In genomic region chr10:80596391-80597257, GRCh38 we compare ENCODE assay signal across 8 cellular contexts. TPM values are rescaled to one million over a fixed set of nuclear protein-coding genes. Genes with fewer than 3 reads are reported as not detected.
DNase-seq lines count a peak whose midpoint lies in the region; ATAC-seq, FAIRE-seq and TF ChIP-seq lines count a peak whose summit lies in the region.

No MANE protein-coding gene starts in this region.

- intact Hi-C loops in left ventricle myocardium superior (cut with micrococcal nuclease): loop anchor here (5.0 kb wide), 1 partner anchor 154 kb away; no protein-coding TSS in a partner anchor

- no peaks in the 10 kb centered on the region for H3K4me1 Mint-ChIP-seq in activated T-cell treated with anti-CD3 and anti-CD28 coated beads, Interleukin-2, amount 50 U/mL, for 4 hours (ENCODE audit: low read depth)

- DNase-seq in H54 (ENCODE audit: insufficient read length, low spot score): peak; percentile 62
- peak; percentile 55 for DNase-seq in NCI-H460 (ENCODE audit: extremely low read depth, low read depth)
- no peak for DNase-seq in activated T-cell treated with anti-CD3 and anti-CD28 coated beads, Interleukin-2, amount 50 U/mL, for 4 hours
- peak; percentile 33 for DNase-seq in left ventricle myocardium superior
- peak; percentile 37 for DNase-seq in stimulated activated CD4-positive, alpha-beta T cell treated with anti-CD3 and anti-CD28 coated beads, Interleukin-1b, Interleukin-23, amount 100 ng/mL, for 48 hours
- DNase-seq in GM19238 (ENCODE audit: insufficient read length, low spot score): no peak

- peak; percentile 50 to 57 for ATAC-seq in activated T-cell treated with anti-CD3 and anti-CD28 coated beads, Interleukin-2, amount 50 U/mL, for 4 hours
- peak; percentile 49 for ATAC-seq in left ventricle myocardium superior
- no peak for ATAC-seq in GM18505 (IDR thresholded peaks at IDR 0.05; ENCODE audit: unreplicated experiment)

- no peaks in the 10 kb centered on the region for H4K20me1 ChIP-seq in DOHH2 (ENCODE audit: control insufficient read depth, insufficient read depth, low read depth, low read length)

- H3K4me2 ChIP-seq in DOHH2 (ENCODE audit: low read length): no peak overlapping the region

- FAIRE-seq in H54 (lab: Jason Lieb, UNC): peak; percentile 88

- no peak overlapping the region for H3K4me3 Mint-ChIP-seq in activated T-cell treated with anti-CD3 and anti-CD28 coated beads, Interleukin-2, amount 50 U/mL, for 4 hours

- H3K9me3 ChIP-seq in DOHH2 (ENCODE audit: control insufficient read depth, insufficient read depth, low read length): no peaks in the 10 kb centered on the region

- H3K9me2 ChIP-seq in DOHH2 (replicated peaks; ENCODE audit: control insufficient read depth, low read length): no peaks in the 10 kb centered on the region

- no peaks in the 10 kb centered on the region for H3K36me3 ChIP-seq in DOHH2 (ENCODE audit: control insufficient read depth, low read length)

- no peak overlapping the region for H3K4me3 ChIP-seq in DOHH2 (ENCODE audit: low read length)

- H3K27me3 Mint-ChIP-seq in activated T-cell treated with anti-CD3 and anti-CD28 coated beads, Interleukin-2, amount 50 U/mL, for 4 hours (ENCODE audit: low read depth): peaks cover 3% of the 10 kb centered on the region

- no peaks in the 10 kb centered on the region for H3K27me3 ChIP-seq in DOHH2 (ENCODE audit: control insufficient read depth, low read length)

- H3K9me3 Mint-ChIP-seq in activated T-cell treated with anti-CD3 and anti-CD28 coated beads, Interleukin-2, amount 50 U/mL, for 4 hours: no peaks in the 10 kb centered on the region

- no peak for TF ChIP-seq POLR2A in H54 (IDR thresholded peaks at IDR 0.05; ENCODE audit: low read depth, low read length)
- TF ChIP-seq POLR2A in GM18505 (IDR thresholded peaks at IDR 0.05; ENCODE audit: borderline replicate concordance, extremely low read depth, insufficient read depth, insufficient read length): no peak

- H3K36me3 Mint-ChIP-seq in activated T-cell treated with anti-CD3 and anti-CD28 coated beads, Interleukin-2, amount 50 U/mL, for 4 hours (ENCODE audit: insufficient read depth): no peaks in the 10 kb centered on the region

- no peak overlapping the region for H3K27ac ChIP-seq in DOHH2 (ENCODE audit: low read depth, low read length)

- peaks cover 22% of the 10 kb centered on the region for H3K4me1 ChIP-seq in DOHH2 (ENCODE audit: control insufficient read depth, low read length)

- H3F3A ChIP-seq in DOHH2 (ENCODE audit: control insufficient read depth, insufficient read depth): peaks cover 7% of the 10 kb centered on the region

- H3K79me2 ChIP-seq in DOHH2 (ENCODE audit: control insufficient read depth, low read length): no peaks in the 10 kb centered on the region

- peak; percentile 71 for TF ChIP-seq CTCF in DOHH2 (IDR thresholded peaks at IDR 0.05; ENCODE audit: low read depth, low read length, poor library complexity, severe bottlenecking)

RNA-seq across cellular contexts. Expression of gene SH2D4B, which starts 58.9 kb away (rescaled TPM):
- 0.02 TPM in 1 of 2 replicates, not detected in the other for total RNA-seq in NCI-H460 (2014; rRNA removed; shearing (Covaris generic))
- polyA plus RNA-seq in NCI-H460 (2014; cell fraction: nucleus; rRNA removed): not detected in 2 replicates
- total RNA-seq in activated T-cell treated with anti-CD3 and anti-CD28 coated beads, Interleukin-2, amount 50 U/mL, for 4 hours: under 1 TPM; 0.13 to 0.22 (median 0.20) TPM
- not detected for total RNA-seq in left ventricle myocardium superior

Comparison
In these comparisons a context has a peak if more than half of its experiments do, and no peak if none do; other contexts are left out.
1. DNase-seq: peak in H54 (single experiment), NCI-H460 (single experiment), left ventricle myocardium superior (single experiment) and stimulated activated CD4-positive, alpha-beta T cell treated with anti-CD3 and anti-CD28 coated beads, Interleukin-1b, Interleukin-23, amount 100 ng/mL, for 48 hours (single experiment); none in activated T-cell treated with anti-CD3 and anti-CD28 coated beads, Interleukin-2, amount 50 U/mL, for 4 hours (single experiment) and GM19238 (single experiment).